In the genomic region with DNA sequence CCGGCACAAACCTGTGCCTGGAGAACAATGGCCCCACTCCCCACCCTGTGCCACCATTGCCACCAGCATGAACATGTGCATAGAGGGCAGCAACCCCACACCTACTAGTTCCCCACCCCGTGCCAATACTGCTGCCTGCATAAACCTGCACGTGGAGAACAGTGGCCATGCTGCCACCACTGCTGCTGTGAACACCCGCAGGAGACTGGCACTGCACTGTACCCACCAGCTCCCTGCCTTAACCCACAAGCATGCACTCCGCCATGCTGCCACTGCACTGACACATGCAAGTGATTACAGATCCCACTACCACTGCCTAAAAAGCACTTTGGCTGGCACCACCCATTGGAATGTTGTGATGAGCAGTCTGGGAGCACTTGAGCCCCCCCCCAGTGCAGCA, we compare ENCODE assay signal across 17 cellular contexts.
"Had no signal": no experiment of that assay in that cellular context is flagged by ENCODE, and none has a peak within 500 bp of the region (broad histone marks: within the 10 kb centered on the region; RNA-seq: fewer than 3 reads in every experiment).

No MANE protein-coding gene starts in this region.

- H3K9me3 ChIP-seq: SK-N-SH had no signal

- H3K4me2 ChIP-seq: SK-N-SH had no signal

- H3K9ac ChIP-seq: SK-N-SH had no signal

- DNase-seq: MV-4-11, NCI-H1048, NCI-H1105, NCI-H1417, NCI-H146, NCI-H1694 treated with DMSO at 0.1 percent for 48 hours, NCI-H1930, NCI-H2081, NCI-H2107, NCI-H2227 treated with DMSO at 0.1 percent for 48 hours, NCI-H510A, NCI-H524 treated with DMSO at 0.1 percent for 48 hours, NCI-H774, RPMI8226, SHP77, SK-N-SH had no signal

- FAIRE-seq: RCC 7860 had no signal
